11 cellular contexts compared by ENCODE assay signal in the genomic region with DNA sequence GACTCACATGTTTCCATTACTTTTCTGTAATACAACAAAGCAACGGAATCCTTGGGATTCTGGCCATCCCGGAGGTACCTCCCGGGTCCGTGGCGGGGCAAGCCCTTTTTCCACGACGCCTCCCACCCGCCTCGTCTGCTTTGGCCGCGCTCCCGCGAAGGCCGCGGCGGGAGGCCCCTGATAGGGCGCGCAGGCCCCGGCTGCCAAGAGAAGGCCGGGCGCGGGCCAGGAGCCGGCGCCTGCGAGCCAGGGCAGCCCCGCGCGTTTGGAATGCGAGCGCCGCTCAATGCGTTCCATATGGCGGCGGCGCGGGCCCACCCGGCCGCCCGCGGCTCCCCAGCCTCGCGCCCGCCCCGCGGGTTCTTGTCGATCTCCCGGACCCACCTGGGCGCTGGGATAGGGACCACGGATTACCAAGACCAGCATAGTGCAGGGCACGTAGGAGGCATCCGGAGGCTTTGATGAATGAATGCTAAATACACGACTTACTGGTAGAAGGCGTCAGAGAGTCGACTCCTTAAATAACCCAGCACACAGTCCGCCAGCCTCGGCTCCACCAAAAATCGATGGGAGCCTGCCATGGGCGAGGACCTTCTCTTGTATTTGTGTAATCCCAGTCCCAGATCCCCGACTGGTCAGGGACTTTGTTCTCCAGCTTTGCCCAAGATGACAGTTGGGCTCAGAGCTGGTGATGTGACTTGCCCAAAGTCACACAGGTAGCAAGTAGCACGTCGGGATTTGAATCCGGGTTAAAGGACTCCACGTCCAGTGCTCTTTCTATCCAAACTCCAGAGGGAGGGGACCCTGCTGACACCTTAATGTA. TPM values are rescaled to one million over a fixed set of nuclear protein-coding genes. Genes with fewer than 3 reads are reported as not detected.
DNase-seq lines count a peak whose midpoint lies in the region; ATAC-seq and TF ChIP-seq lines count a peak whose summit lies in the region.
"Had no signal": no experiment of that assay in that cellular context is flagged by ENCODE, and none has a peak within 500 bp of the region (broad histone marks: within the 10 kb centered on the region; RNA-seq: fewer than 3 reads in every experiment).

No MANE protein-coding gene starts in this region.

- intact Hi-C loops in activated B cell treated with CpG ODN at 0.5 μM for 24 hours (cut with micrococcal nuclease) (no loop called here), psoas muscle (cut with DNase I) (no loop called here)

- peaks cover 56% of the 10 kb centered on the region for H3K4me1 Mint-ChIP-seq in activated B cell treated with CpG ODN at 0.5 μM for 24 hours

- no peaks in the 10 kb centered on the region for H3K9me2 ChIP-seq in DOHH2 (replicated peaks; ENCODE audit: control insufficient read depth, low read length)

- H3K36me3 Mint-ChIP-seq in activated B cell treated with CpG ODN at 0.5 μM for 24 hours (ENCODE audit: low read depth), result no peaks in the 10 kb centered on the region
- H3K36me3 Mint-ChIP-seq: type B pancreatic cell had no signal

- no peak overlapping the region for H3K4me2 ChIP-seq in DOHH2 (ENCODE audit: low read length)

- H4K20me1 ChIP-seq in DOHH2 (ENCODE audit: control insufficient read depth, insufficient read depth, low read depth, low read length), result no peaks in the 10 kb centered on the region

- H3K36me3 ChIP-seq in DOHH2 (ENCODE audit: control insufficient read depth, low read length) (peaks cover 6% of the 10 kb centered on the region; the same call in 1 of the 2 replicates), psoas muscle (ENCODE audit: insufficient read depth in 1 of 2, low read depth in 1 of 2) (no peaks in the 10 kb centered on the region)
- H3K36me3 ChIP-seq: neutrophil had no signal

- H3K9me3 ChIP-seq in DOHH2 (ENCODE audit: control insufficient read depth, insufficient read depth, low read length), result no peaks in the 10 kb centered on the region
- H3K9me3 ChIP-seq in psoas muscle, result no peaks in the 10 kb centered on the region
- H3K9me3 ChIP-seq: neutrophil had no signal

- DNase-seq in activated B cell treated with CpG ODN at 0.5 μM for 24 hours (no peak), foreskin keratinocyte (no peak), psoas muscle (peak; percentile 60), NCI-H524 treated with DMSO at 0.1 percent for 48 hours (lab: John Stamatoyannopoulos, UW) (no peak), SHP77 treated with DMSO at 0.1 percent for 48 hours (lab: John Stamatoyannopoulos, UW) (no peak)
- DNase-seq: NCI-H1417 treated with DMSO at 0.1 percent for 48 hours had no signal

- no peaks in the 10 kb centered on the region for H3K9me3 Mint-ChIP-seq in activated B cell treated with CpG ODN at 0.5 μM for 24 hours
- H3K9me3 Mint-ChIP-seq: type B pancreatic cell had no signal

- H3K4me3 ChIP-seq in DOHH2 (ENCODE audit: low read length) (no peak overlapping the region), psoas muscle (peak overlapping the region; percentile 51)

- H3K27ac ChIP-seq in DOHH2 (ENCODE audit: low read depth, low read length) (peak overlapping the region; percentile 100), foreskin keratinocyte (no peak overlapping the region), psoas muscle (peak overlapping the region; percentile 30)
- H3K27ac ChIP-seq: neutrophil had no signal

- H3K27me3 ChIP-seq in DOHH2 (ENCODE audit: control insufficient read depth, low read length), result no peaks in the 10 kb centered on the region
- H3K27me3 ChIP-seq in foreskin keratinocyte, result peaks cover 14% of the 10 kb centered on the region
- no peaks in the 10 kb centered on the region for H3K27me3 ChIP-seq in psoas muscle (ENCODE audit: insufficient read depth in 3 of 3, low read length in 2 of 3)
- H3K27me3 ChIP-seq: neutrophil had no signal

- POLR2A ChIA-PET in activated B cell treated with CpG ODN at 0.5 μM for 24 hours (lab: Charles Lee), result interaction anchor here (0.7 to 12.1 kb wide), 8 partner anchors 9 to 49 kb away, joined by 5 to 179 read pairs (median 28); a partner anchor contains a TSS

- CTCF ChIA-PET in activated B cell treated with CpG ODN at 0.5 μM for 24 hours (lab: Charles Lee), result interaction anchor here (1.4 kb wide), 1 partner anchor 9 kb away, joined by 3 read pairs; no protein-coding TSS in a partner anchor

- no peak for TF ChIP-seq CTCF in DOHH2 (IDR thresholded peaks at IDR 0.05; ENCODE audit: low read depth, low read length, poor library complexity, severe bottlenecking)
- TF ChIP-seq CTCF in activated B cell treated with CpG ODN at 0.5 μM for 24 hours (IDR thresholded peaks at IDR 0.05), result no peak
- TF ChIP-seq CTCF in foreskin keratinocyte (conservative IDR thresholded peaks at IDR 0.05), result peak; percentile 7
- no peak for TF ChIP-seq CTCF in psoas muscle (IDR thresholded peaks at IDR 0.05)

- peaks cover 47% of the 10 kb centered on the region for H3F3A ChIP-seq in DOHH2 (ENCODE audit: control insufficient read depth, insufficient read depth)

- ATAC-seq in activated B cell treated with CpG ODN at 0.5 μM for 24 hours (ENCODE audit: low read depth) (no peak), foreskin keratinocyte (peak; percentile 20), psoas muscle (peak; percentile 54 to 74 (median 70)), HG03520 (IDR thresholded peaks at IDR 0.05; ENCODE audit: unreplicated experiment) (no peak), HG03108 (IDR thresholded peaks at IDR 0.05; ENCODE audit: unreplicated experiment) (no peak)

- peak overlapping the region; percentile 7 for H3K27ac Mint-ChIP-seq in activated B cell treated with CpG ODN at 0.5 μM for 24 hours
- H3K27ac Mint-ChIP-seq: type B pancreatic cell had no signal

- H3K27me3 Mint-ChIP-seq in activated B cell treated with CpG ODN at 0.5 μM for 24 hours, result no peaks in the 10 kb centered on the region

- no peaks in the 10 kb centered on the region for H3K79me2 ChIP-seq in DOHH2 (ENCODE audit: control insufficient read depth, low read length)

- 13 to 17% (median 14%) methylated on average over 58 to 63 of the region's 63 CpGs for WGBS in psoas muscle, 3 donors

- H3K4me3 Mint-ChIP-seq in activated B cell treated with CpG ODN at 0.5 μM for 24 hours, result no peak overlapping the region
- H3K4me3 Mint-ChIP-seq: type B pancreatic cell had no signal

- H3K4me1 ChIP-seq in DOHH2 (ENCODE audit: control insufficient read depth, low read length) (peaks cover 94% of the 10 kb centered on the region), foreskin keratinocyte (peaks cover 14% of the 10 kb centered on the region), psoas muscle (peaks cover 5% of the 10 kb centered on the region)

RNA-seq across cellular contexts. Expression of a gene that starts 17.6 kb away (rescaled TPM):
- 50.2 and 55.3 TPM in 2 replicates for total RNA-seq in activated B cell treated with CpG ODN at 0.5 μM for 24 hours
- total RNA-seq in foreskin keratinocyte, result 67.2 and 82.1 TPM in 2 replicates
- 89.0 and 105 TPM in 2 replicates for polyA plus RNA-seq in foreskin keratinocyte
- 10 to 100 TPM in 2 of 4 donors, 1 to 10 TPM in 2; 6.8 to 14.8 (median 9.8) TPM for total RNA-seq in psoas muscle
- 10 to 100 TPM in 2 of 3 donors, 1 to 10 TPM in 1; 8.2 to 12.3 (median 12.2) TPM for polyA plus RNA-seq in psoas muscle

RNA-seq across cellular contexts. Expression of a gene that starts 32.0 kb away (rescaled TPM):
- total RNA-seq in activated B cell treated with CpG ODN at 0.5 μM for 24 hours (115 and 130 TPM in 2 replicates), foreskin keratinocyte (0.78 and 0.99 TPM in 2 replicates), psoas muscle (1 to 10 TPM in 2 of 4 donors, under 1 TPM in 2; 0.73 to 2.0 (median 0.99) TPM)
- polyA plus RNA-seq in foreskin keratinocyte (0.56 and 0.78 TPM in 2 replicates), psoas muscle (1 to 10 TPM in 1 of 3 donors, under 1 TPM in 2; 0.55 to 1.3 (median 0.95) TPM)

RNA-seq across cellular contexts. Expression of a gene that starts 51.9 kb away (rescaled TPM):
- total RNA-seq in activated B cell treated with CpG ODN at 0.5 μM for 24 hours, result 34.8 and 38.9 TPM in 2 replicates
- total RNA-seq in foreskin keratinocyte, result 44.8 and 46.2 TPM in 2 replicates
- polyA plus RNA-seq in foreskin keratinocyte, result 21.5 and 25.9 TPM in 2 replicates
- 10 to 100 TPM in 3 of 4 donors, 1 to 10 TPM in 1; 7.6 to 15.7 (median 15.0) TPM for total RNA-seq in psoas muscle
- polyA plus RNA-seq in psoas muscle, result 1 to 10 TPM; 6.2 to 8.9 (median 8.9) TPM

Comparison
In these comparisons a context has a peak if more than half of its experiments do, and no peak if none do; other contexts are left out.
1. ATAC-seq: peak in foreskin keratinocyte (single experiment) and psoas muscle (4 of 4); none in activated B cell treated with CpG ODN at 0.5 μM for 24 hours (single experiment), HG03520 (single experiment) and HG03108 (single experiment).
2. DNase-seq: peak in psoas muscle (2 of 2); none in activated B cell treated with CpG ODN at 0.5 μM for 24 hours (single experiment), foreskin keratinocyte (0 of 2), NCI-H524 treated with DMSO at 0.1 percent for 48 hours (single experiment) and SHP77 treated with DMSO at 0.1 percent for 48 hours (single experiment).
3. RNA of a gene that starts 32.0 kb away (total RNA-seq): 115 to 130 TPM in activated B cell treated with CpG ODN at 0.5 μM for 24 hours; 0.73 to 2.0 TPM in psoas muscle and 0.78 to 0.99 TPM in foreskin keratinocyte; every median in the first group is over 10 times any median in the second.